In the genomic region with DNA sequence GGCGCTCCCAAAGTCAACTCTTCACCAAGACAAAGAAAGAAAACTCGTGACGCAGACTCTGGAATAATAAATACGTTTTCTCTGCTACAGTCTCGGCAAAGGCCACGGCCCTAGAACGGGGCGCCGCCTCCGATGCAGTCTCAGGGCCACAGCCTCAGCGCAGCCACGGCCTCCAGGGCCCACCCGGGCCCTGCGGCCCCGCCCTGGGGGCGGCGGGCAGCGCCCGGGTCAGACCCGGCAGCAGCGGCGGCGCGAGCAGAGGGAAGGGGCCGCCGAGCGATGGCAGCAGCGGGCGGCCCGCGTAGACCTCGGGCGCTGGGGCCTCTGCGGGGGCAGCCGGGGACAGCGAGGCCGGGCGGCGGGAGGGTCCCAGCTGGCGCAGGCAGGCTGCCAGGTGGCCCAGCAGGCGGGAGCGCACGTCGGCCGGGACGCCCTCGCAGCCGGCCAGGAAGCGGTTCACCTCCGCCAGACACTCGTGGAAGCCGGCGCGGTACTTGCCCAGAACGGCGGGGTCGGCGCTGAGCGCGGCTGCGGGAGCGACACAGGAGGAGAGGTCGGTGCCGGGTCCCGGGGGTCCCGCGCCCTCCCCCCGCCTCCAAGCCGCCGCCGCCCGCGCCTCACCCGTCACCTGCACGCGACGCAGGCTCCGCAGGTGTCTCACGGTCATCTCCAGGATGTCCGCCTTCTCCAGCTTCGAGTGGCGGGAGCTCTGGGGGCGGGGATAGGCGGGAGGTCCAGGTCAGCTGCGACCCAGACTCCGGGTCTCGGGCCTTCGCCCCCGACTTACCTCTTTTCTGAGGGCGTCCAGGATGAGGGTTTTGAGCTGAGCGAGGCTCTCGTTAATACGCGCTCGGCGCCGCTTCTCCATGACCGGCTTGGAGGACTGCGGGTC, we compare ENCODE assay signal across 8 cellular contexts. TPM values are rescaled to one million over a fixed set of nuclear protein-coding genes. Genes with fewer than 3 reads are reported as not detected.
DNase-seq lines count a peak whose midpoint lies in the region; ATAC-seq and TF ChIP-seq lines count a peak whose summit lies in the region.

No MANE protein-coding gene starts in this region.

- H3K9me3 ChIP-seq in ascending aorta, result no peaks in the 10 kb centered on the region

- CTCF ChIA-PET in HEK293T (lab: Yijun Ruan, JAX), result no interaction called here

- peak; percentile 6 for ATAC-seq in stimulated activated memory B cell treated with anti-CD40 and anti-IgM and Interleukin-4, amounts not matched to agents 10 μg/mL and 1 μg/mL and 100 μg/mL, for 72 hours

- peaks cover 63% of the 10 kb centered on the region for H3K27me3 Mint-ChIP-seq in stimulated activated memory B cell treated with anti-CD40 and anti-IgM and Interleukin-4, amounts not matched to agents 10 μg/mL and 1 μg/mL and 100 μg/mL, for 72 hours

- no peaks in the 10 kb centered on the region for H3K27me3 ChIP-seq in ascending aorta

- peak overlapping the region; percentile 50 for H3K4me3 ChIP-seq in AG09309 (ENCODE audit: control insufficient read depth, low read depth, low read length)
- H3K4me3 ChIP-seq in ascending aorta, result peak overlapping the region; percentile 58 to 68

- H3K4me3 Mint-ChIP-seq in stimulated activated memory B cell treated with anti-CD40 and anti-IgM and Interleukin-4, amounts not matched to agents 10 μg/mL and 1 μg/mL and 100 μg/mL, for 72 hours, result no peak overlapping the region

- peaks cover 22% of the 10 kb centered on the region for H3K4me1 Mint-ChIP-seq in stimulated activated memory B cell treated with anti-CD40 and anti-IgM and Interleukin-4, amounts not matched to agents 10 μg/mL and 1 μg/mL and 100 μg/mL, for 72 hours

- DNase-seq in AG09309 (ENCODE audit: low read depth) (no peak), HEK293T (ENCODE audit: extremely low spot score) (peak; percentile 37), ascending aorta (ENCODE audit: low spot score in 2 of 2) (no peak), iPS-NIHi11 (ENCODE audit: low spot score) (peak; percentile 59), GM19240 (ENCODE audit: insufficient read length, low spot score) (no peak), SIG-M5 treated with dmso at 0.1 percent for 504 hours (lab: John Stamatoyannopoulos, UW; ENCODE audit: unreplicated experiment) (no peak), iPS-NIHi7 (ENCODE audit: extremely low spot score) (no peak)

- POLR2A ChIA-PET in HEK293T (lab: Yijun Ruan, JAX), result interaction anchor here (0.6 to 2.5 kb wide), 11 partner anchors 9 to 292 kb away, joined by 3 to 14 read pairs (median 4); a partner anchor contains a TSS

- no peaks in the 10 kb centered on the region for H3K9me3 Mint-ChIP-seq in stimulated activated memory B cell treated with anti-CD40 and anti-IgM and Interleukin-4, amounts not matched to agents 10 μg/mL and 1 μg/mL and 100 μg/mL, for 72 hours

- TF ChIP-seq CTCF in AG09309 (IDR thresholded peaks at IDR 0.05; ENCODE audit: control insufficient read depth, insufficient read depth, low read depth, low read length, missing control alignments), result no peak
- no peak for TF ChIP-seq CTCF in ascending aorta (IDR thresholded peaks at IDR 0.05)

- H3K27ac Mint-ChIP-seq in stimulated activated memory B cell treated with anti-CD40 and anti-IgM and Interleukin-4, amounts not matched to agents 10 μg/mL and 1 μg/mL and 100 μg/mL, for 72 hours, result no peak overlapping the region

- peaks cover 16 to 17% of the 10 kb centered on the region in 2 donors for H3K4me1 ChIP-seq in ascending aorta

- intact Hi-C loops in ascending aorta (cut with DNase I), result no loop called here

- H3K27ac ChIP-seq in ascending aorta, result peak overlapping the region; percentile 81 to 98

- no peaks in the 10 kb centered on the region for H3K36me3 Mint-ChIP-seq in stimulated activated memory B cell treated with anti-CD40 and anti-IgM and Interleukin-4, amounts not matched to agents 10 μg/mL and 1 μg/mL and 100 μg/mL, for 72 hours

- H3K36me3 ChIP-seq in ascending aorta, result no peaks in the 10 kb centered on the region

TF ChIP-seq in HEK293T, 16 proteins besides CTCF, POLR2A, EP300 and RAD21:
- TF ChIP-seq LEF1 (IDR thresholded peaks at IDR 0.05; ENCODE audit: borderline replicate concordance), result peak; percentile 89
- no peak for TF ChIP-seq CTBP1 (IDR thresholded peaks at IDR 0.05; ENCODE audit: borderline replicate concordance)
TF ChIP-seq in HEK293T: peak in this region for 1.

RNA-seq across cellular contexts. Expression of a gene that starts 0.7 kb away (rescaled TPM):
- total RNA-seq in ascending aorta, result 285 TPM

RNA-seq across cellular contexts. Expression of a gene that starts 14.1 kb away (rescaled TPM):
- 125 TPM for total RNA-seq in ascending aorta

RNA-seq across cellular contexts. Expression of a gene that starts 17.3 kb away (rescaled TPM):
- total RNA-seq in ascending aorta, result not detected

RNA-seq across cellular contexts. Expression of a gene that starts 20.8 kb away (rescaled TPM):
- 109 TPM for total RNA-seq in ascending aorta

RNA-seq across cellular contexts. Expression of a gene that starts 32.9 kb away (rescaled TPM):
- total RNA-seq in ascending aorta, result not detected

Comparison
In these comparisons a context has a peak if more than half of its experiments do, and no peak if none do; other contexts are left out.
1. DNase-seq: peak in HEK293T (single experiment) and iPS-NIHi11 (single experiment); none in AG09309 (single experiment), ascending aorta (0 of 2), GM19240 (single experiment), SIG-M5 treated with dmso at 0.1 percent for 504 hours (single experiment) and iPS-NIHi7 (single experiment).